In genomic region chr14:94611179-94611578, GRCh38 we compare ENCODE assay signal across 24 cellular contexts. TPM values are rescaled to one million over a fixed set of nuclear protein-coding genes. Genes with fewer than 3 reads are reported as not detected.
"Had no signal": no experiment of that assay in that cellular context is flagged by ENCODE, and none has a peak within 500 bp of the region (broad histone marks: within the 10 kb centered on the region; RNA-seq: fewer than 3 reads in every experiment).

No MANE protein-coding gene starts in this region.

- H3K9me3 ChIP-seq: suprapubic skin, transverse colon, uterus had no signal

- H3K4me3 ChIP-seq: dorsolateral prefrontal cortex, skin epidermis, suprapubic skin, transverse colon, uterus had no signal

- H3K27me3 ChIP-seq: dorsolateral prefrontal cortex, suprapubic skin, transverse colon, uterus had no signal

- H3K4me3 Mint-ChIP-seq: activated naive CD8-positive, alpha-beta T cell treated with anti-CD3 and anti-CD28 coated beads for 36 hours; nephron progenitor cell; stimulated activated naive CD8-positive, alpha-beta T cell treated with anti-CD3 and anti-CD28 coated beads, Interleukin-15, Interleukin-2, amounts not matched to agents 100 ng/mL and 50 ng/mL, for 24 hours; T-helper 17 cell had no signal

- ATAC-seq: activated CD4-positive, CD25-positive, alpha-beta regulatory T cell treated with anti-CD3 and anti-CD28 coated beads, Interleukin-2, amount 50 U/mL, for 24 hours; left lobe of liver; T-helper 17 cell had no signal

- H3K27ac ChIP-seq: dorsolateral prefrontal cortex, suprapubic skin had no signal

- H3K4me1 Mint-ChIP-seq: activated naive CD8-positive, alpha-beta T cell treated with anti-CD3 and anti-CD28 coated beads for 36 hours; T-helper 17 cell had no signal

- H3K27me3 Mint-ChIP-seq: activated naive CD8-positive, alpha-beta T cell treated with anti-CD3 and anti-CD28 coated beads for 36 hours; progenitor cell of endocrine pancreas; stimulated activated naive CD8-positive, alpha-beta T cell treated with anti-CD3 and anti-CD28 coated beads, Interleukin-15, Interleukin-2, amounts not matched to agents 100 ng/mL and 50 ng/mL, for 24 hours had no signal

- H3K4me1 ChIP-seq: transverse colon, uterus had no signal

- H3K36me3 ChIP-seq: suprapubic skin, transverse colon, uterus had no signal

- H3K36me3 Mint-ChIP-seq: activated naive CD8-positive, alpha-beta T cell treated with anti-CD3 and anti-CD28 coated beads for 36 hours had no signal

- FAIRE-seq: colon had no signal

- DNase-seq: activated CD4-positive, alpha-beta T cell treated with anti-CD3 and anti-CD28 coated beads, Interleukin-2, amount 50 U/mL, for 1 hour; activated CD8-positive, alpha-beta memory T cell treated with anti-CD3 and anti-CD28 coated beads for 24 hours; activated gamma-delta T cell treated with Interleukin-2 at 50 U/mL for 16 hours; activated naive CD8-positive, alpha-beta T cell treated with anti-CD3 and anti-CD28 coated beads for 36 hours; caudate nucleus; erythroblast; foreskin melanocyte; glutamatergic neuron; nephron progenitor cell; stimulated activated CD4-positive, alpha-beta T cell treated with anti-CD3 and anti-CD28 coated beads, Interleukin-15, amount 100 ng/mL, for 24 hours; stimulated activated CD4-positive, alpha-beta T cell treated with anti-CD3 and anti-CD28 coated beads, Interleukin-2, amount 100 ng/mL, for 48 hours; T-helper 17 cell; transverse colon; uterus had no signal

- H3K27ac Mint-ChIP-seq: activated naive CD8-positive, alpha-beta T cell treated with anti-CD3 and anti-CD28 coated beads for 36 hours; nephron progenitor cell; progenitor cell of endocrine pancreas; stimulated activated naive CD8-positive, alpha-beta T cell treated with anti-CD3 and anti-CD28 coated beads, Interleukin-15, Interleukin-2, amounts not matched to agents 100 ng/mL and 50 ng/mL, for 24 hours; T-helper 17 cell had no signal

RNA-seq across cellular contexts. Expression of gene SERPINA3, which starts 1.0 kb away (rescaled TPM):
- total RNA-seq: activated naive CD8-positive, alpha-beta T cell treated with anti-CD3 and anti-CD28 coated beads for 36 hours; T-helper 17 cell had no signal

RNA-seq across cellular contexts. Expression of gene SERPINA5, which starts 30.0 kb away (rescaled TPM):
- total RNA-seq: activated naive CD8-positive, alpha-beta T cell treated with anti-CD3 and anti-CD28 coated beads for 36 hours; myocyte; T-helper 17 cell had no signal
- polyA plus RNA-seq: keratinocyte had no signal

RNA-seq across cellular contexts. Expression of gene SERPINA4, which starts 49.9 kb away (rescaled TPM):
- total RNA-seq: activated naive CD8-positive, alpha-beta T cell treated with anti-CD3 and anti-CD28 coated beads for 36 hours; dorsolateral prefrontal cortex; myocyte; suprapubic skin; T-helper 17 cell; transverse colon had no signal
- polyA plus RNA-seq: keratinocyte had no signal
